Comparison of ENCODE assay signal across 10 cellular contexts in genomic region chr3:46559030-46559704, GRCh38. TPM values are rescaled to one million over a fixed set of nuclear protein-coding genes. Genes with fewer than 3 reads are reported as not detected.
DNase-seq lines count a peak whose midpoint lies in the region; ATAC-seq lines count a peak whose summit lies in the region.
"Had no signal": no experiment of that assay in that cellular context is flagged by ENCODE, and none has a peak within 500 bp of the region (broad histone marks: within the 10 kb centered on the region; RNA-seq: fewer than 3 reads in every experiment).

No MANE protein-coding gene starts in this region.

- no peaks in the 10 kb centered on the region for H3K36me3 Mint-ChIP-seq in activated naive CD8-positive, alpha-beta T cell treated with anti-CD3 and anti-CD28 coated beads, Interleukin-2, amount 50 U/mL, for 24 hours (ENCODE audit: low read depth)
- H3K36me3 Mint-ChIP-seq in naive thymus-derived CD8-positive, alpha-beta T cell: no peaks in the 10 kb centered on the region

- peaks cover 5% of the 10 kb centered on the region for H3K4me1 Mint-ChIP-seq in activated naive CD8-positive, alpha-beta T cell treated with anti-CD3 and anti-CD28 coated beads, Interleukin-2, amount 50 U/mL, for 24 hours
- peaks cover 8 to 15% (median 13%) of the 10 kb centered on the region in 4 donors for H3K4me1 Mint-ChIP-seq in naive thymus-derived CD8-positive, alpha-beta T cell

- H3K9me3 ChIP-seq in BLaER1 treated with 17β-estradiol and CSF1 and Interleukin-3, amounts not matched to agents 10 nM and 100 nM (replicated peaks in 1 of 11): peaks cover 0 to 22% (median 15%) of the 10 kb centered on the region in 11 experiments; a peak in 14 of 22 replicates

- H4K20me1 ChIP-seq in BLaER1 treated with 17β-estradiol and CSF1 and Interleukin-3, amounts not matched to agents 10 nM and 100 nM: no peaks in the 10 kb centered on the region

- H3K36me3 ChIP-seq in BLaER1 treated with 17β-estradiol and CSF1 and Interleukin-3, amounts not matched to agents 10 nM and 100 nM: no peaks in the 10 kb centered on the region

- peak; percentile 16 for DNase-seq in HT-29 (ENCODE audit: low spot score)
- no peak for DNase-seq in activated naive CD8-positive, alpha-beta T cell treated with anti-CD3 and anti-CD28 coated beads, Interleukin-2, amount 50 U/mL, for 24 hours
- no peak for DNase-seq in naive thymus-derived CD8-positive, alpha-beta T cell
- no peak for DNase-seq in stimulated activated CD4-positive, alpha-beta T cell treated with anti-CD3 and anti-CD28 coated beads, Interleukin-1b, Interleukin-23, amount 100 ng/mL, for 48 hours
- no peak for DNase-seq in stimulated activated CD4-positive, alpha-beta T cell treated with anti-CD3 and anti-CD28 coated beads, Interleukin-2, amount 100 ng/mL, for 48 hours
- no peak for DNase-seq in NCI-H748 treated with DMSO at 0.1 percent for 48 hours (lab: John Stamatoyannopoulos, UW)
- DNase-seq: NCI-H1048 had no signal

- peak overlapping the region; percentile 70 to 83 (median 78) for H3K4me2 ChIP-seq in BLaER1 treated with 17β-estradiol and CSF1 and Interleukin-3, amounts not matched to agents 10 nM and 100 nM

- H3K4me1 ChIP-seq in BLaER1 treated with 17β-estradiol and CSF1 and Interleukin-3, amounts not matched to agents 10 nM and 100 nM: peaks cover 11 to 30% (median 20%) of the 10 kb centered on the region in 10 experiments

- ATAC-seq in activated naive CD8-positive, alpha-beta T cell treated with anti-CD3 and anti-CD28 coated beads, Interleukin-2, amount 50 U/mL, for 24 hours: no peak
- ATAC-seq in naive thymus-derived CD8-positive, alpha-beta T cell: no peak
- ATAC-seq in GM18502 (IDR thresholded peaks at IDR 0.05; ENCODE audit: poor library complexity, unreplicated experiment): no peak

- POLR2A ChIA-PET in naive thymus-derived CD8-positive, alpha-beta T cell (lab: Charles Lee): interaction anchor here (1.9 to 2.1 kb wide), 2 partner anchors 20 to 71 kb away, joined by 9 to 20 read pairs; no protein-coding TSS in a partner anchor

- peak overlapping the region; percentile 70 for H3K4me3 Mint-ChIP-seq in activated naive CD8-positive, alpha-beta T cell treated with anti-CD3 and anti-CD28 coated beads, Interleukin-2, amount 50 U/mL, for 24 hours
- H3K4me3 Mint-ChIP-seq in naive thymus-derived CD8-positive, alpha-beta T cell: peak overlapping the region; percentile 73 to 87 (median 81)

- H3K9me3 Mint-ChIP-seq in activated naive CD8-positive, alpha-beta T cell treated with anti-CD3 and anti-CD28 coated beads, Interleukin-2, amount 50 U/mL, for 24 hours: no peaks in the 10 kb centered on the region
- H3K9me3 Mint-ChIP-seq in naive thymus-derived CD8-positive, alpha-beta T cell: peaks cover 0 to 2% (median 0%) of the 10 kb centered on the region in 9 donors

- peaks cover 14% of the 10 kb centered on the region for H3K27me3 Mint-ChIP-seq in activated naive CD8-positive, alpha-beta T cell treated with anti-CD3 and anti-CD28 coated beads, Interleukin-2, amount 50 U/mL, for 24 hours
- peaks cover 2 to 25% (median 13%) of the 10 kb centered on the region in 5 donors for H3K27me3 Mint-ChIP-seq in naive thymus-derived CD8-positive, alpha-beta T cell

- H3K27me3 ChIP-seq in BLaER1 treated with 17β-estradiol and CSF1 and Interleukin-3, amounts not matched to agents 10 nM and 100 nM: no peaks in the 10 kb centered on the region
- H3K27me3 ChIP-seq: dorsolateral prefrontal cortex had no signal

- H3K9ac ChIP-seq in BLaER1 treated with 17β-estradiol and CSF1 and Interleukin-3, amounts not matched to agents 10 nM and 100 nM: peak overlapping the region; percentile 65 to 83 (median 79); a peak in 19 of 22 replicates

- H3K27ac Mint-ChIP-seq in activated naive CD8-positive, alpha-beta T cell treated with anti-CD3 and anti-CD28 coated beads, Interleukin-2, amount 50 U/mL, for 24 hours: no peak overlapping the region
- H3K27ac Mint-ChIP-seq in naive thymus-derived CD8-positive, alpha-beta T cell: peak overlapping the region in 6 of 10 donors; percentile 36 to 80 (median 59)

- H3K27ac ChIP-seq in BLaER1 treated with 17β-estradiol and CSF1 and Interleukin-3, amounts not matched to agents 10 nM and 100 nM: peak overlapping the region in 8 of 11 experiments; percentile 46 to 82 (median 76); a peak in 14 of 22 replicates

- H3K4me3 ChIP-seq in BLaER1 treated with 17β-estradiol and CSF1 and Interleukin-3, amounts not matched to agents 10 nM and 100 nM: peak overlapping the region; percentile 45 to 72 (median 60)

RNA-seq across cellular contexts. Expression of gene LRRC2, which starts 6.9 kb away (rescaled TPM):
- total RNA-seq in HT-29 (2014; rRNA removed; shearing (Covaris generic)): 0.52 and 0.84 TPM in 2 replicates
- total RNA-seq in naive thymus-derived CD8-positive, alpha-beta T cell: under 1 TPM; 0.26 to 0.33 TPM
- polyA plus RNA-seq in naive thymus-derived CD8-positive, alpha-beta T cell: not detected

RNA-seq across cellular contexts. Expression of gene FAM240A, which starts 53.2 kb away (rescaled TPM):
- total RNA-seq in HT-29 (2014; rRNA removed; shearing (Covaris generic)): not detected in 2 replicates
- not detected for total RNA-seq in naive thymus-derived CD8-positive, alpha-beta T cell
- polyA plus RNA-seq in naive thymus-derived CD8-positive, alpha-beta T cell: not detected
